In the genomic region with DNA sequence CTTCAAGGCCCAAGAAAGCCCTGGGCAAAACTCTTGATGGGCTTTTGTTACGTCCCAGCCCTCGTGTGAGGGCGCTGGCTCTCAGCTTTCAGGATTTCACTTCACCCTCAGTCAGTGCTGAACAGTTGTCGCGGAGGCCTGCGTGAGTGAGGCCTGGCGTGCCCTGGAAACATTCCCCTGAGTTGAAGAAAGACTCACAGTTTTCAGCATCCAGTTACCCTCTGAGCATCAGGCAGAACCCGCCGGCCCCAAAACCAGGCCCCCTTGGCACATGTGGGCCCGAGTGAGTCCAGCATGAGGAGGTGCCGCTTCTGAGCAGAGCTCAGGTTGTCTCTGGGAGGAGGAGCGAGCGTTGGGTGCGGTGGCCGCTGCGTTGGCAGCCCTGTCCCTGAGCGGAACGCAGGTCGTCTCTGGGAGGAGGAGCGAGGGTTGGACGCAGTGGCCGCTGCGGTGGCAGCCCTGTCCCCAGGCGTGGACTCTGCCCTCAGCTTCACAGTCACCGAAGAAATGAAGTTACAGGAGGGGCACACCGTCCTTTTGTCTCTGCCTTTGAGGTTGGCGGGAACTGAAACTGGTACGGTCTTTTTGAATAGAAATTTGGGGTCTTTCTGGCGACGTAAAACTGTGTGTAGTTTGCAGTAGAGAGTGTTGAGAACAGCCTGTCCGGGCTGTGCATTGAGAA, we compare ENCODE assay signal across 13 cellular contexts. TPM values are rescaled to one million over a fixed set of nuclear protein-coding genes. Genes with fewer than 3 reads are reported as not detected.
DNase-seq lines count a peak whose midpoint lies in the region; ATAC-seq and TF ChIP-seq lines count a peak whose summit lies in the region.
"Had no signal": no experiment of that assay in that cellular context is flagged by ENCODE, and none has a peak within 500 bp of the region (broad histone marks: within the 10 kb centered on the region; RNA-seq: fewer than 3 reads in every experiment).

Gene NEU4, plus strand, starts transcription at position 493 of the 682 bp plus-strand sequence. CDS start 5,292 bp downstream, outside the sequence.

- H3K27me3 ChIP-seq in NT2/D1 (ENCODE audit: insufficient read depth, insufficient read length) (no peaks in the 10 kb centered on the region), dorsolateral prefrontal cortex (peaks cover 0 to 10% (median 0%) of the 10 kb centered on the region in 45 donors), right lobe of liver (no peaks in the 10 kb centered on the region), spleen (replicated peaks in 1 of 7) (peaks cover 0 to 50% (median 10%) of the 10 kb centered on the region in 7 donors), PC-9 (ENCODE audit: insufficient read depth, low read depth) (peaks cover 43% of the 10 kb centered on the region)

- no peaks in the 10 kb centered on the region for H3K79me2 ChIP-seq in PC-9 (ENCODE audit: low read depth)

- TF ChIP-seq CTCF in dorsolateral prefrontal cortex (IDR thresholded peaks at IDR 0.05 in 54 of 56, conservative IDR thresholded peaks at IDR 0.05 in 2 of 56; ENCODE audit: low read depth in 1 of 56, partially characterized antibody in 56 of 56) = no peak
- TF ChIP-seq CTCF in right lobe of liver (IDR thresholded peaks at IDR 0.05) = no peak
- no peak for TF ChIP-seq CTCF in spleen (IDR thresholded peaks at IDR 0.05 in 8 of 11, conservative IDR thresholded peaks at IDR 0.05 in 3 of 11)
- no peak for TF ChIP-seq CTCF in PC-9 (conservative IDR thresholded peaks at IDR 0.05)

- H3K9me3 ChIP-seq in NT2/D1 (ENCODE audit: insufficient read depth, low read length) = no peaks in the 10 kb centered on the region
- H3K9me3 ChIP-seq in right lobe of liver = no peaks in the 10 kb centered on the region
- H3K9me3 ChIP-seq in spleen = no peaks in the 10 kb centered on the region
- no peaks in the 10 kb centered on the region for H3K9me3 ChIP-seq in PC-9 (ENCODE audit: insufficient read depth, low read depth)

- 48% methylated on average over 13 of the region's 31 CpGs for WGBS in right lobe of liver (ENCODE audit: insufficient coverage, low coverage, low lambda C conversion rate, missing lambda C conversion rate)
- 84 to 92% (median 88%) methylated on average over 31 of the region's 31 CpGs for WGBS in spleen, 5 donors

- no TSS peak for BruUV-seq in PC-9 (replicated peaks; lab: Mats Ljungman, UMichigan)

- H3K4me1 ChIP-seq in NT2/D1 (ENCODE audit: insufficient read depth, insufficient read length) (peaks cover 20% of the 10 kb centered on the region), right lobe of liver (peaks cover 0 to 27% (median 3%) of the 10 kb centered on the region in 4 donors), spleen (peaks cover 10 to 21% (median 12%) of the 10 kb centered on the region in 6 donors), PC-9 (replicated peaks; ENCODE audit: insufficient read depth) (no peaks in the 10 kb centered on the region)

- peak; percentile 77 to 90 (median 86) for ATAC-seq in right lobe of liver
- ATAC-seq in GM21360 (IDR thresholded peaks at IDR 0.05; ENCODE audit: unreplicated experiment) = no peak

- intact Hi-C loops in dorsolateral prefrontal cortex (cut with DNase I) (no loop called here), right lobe of liver (cut with DNase I) (no loop called here), spleen (cut with DNase I; ENCODE audit: low total_unique reads) (no loop called here), PC-9 (cut with micrococcal nuclease; ENCODE audit: unreplicated experiment) (no loop called here)

- POLR2A ChIA-PET in PC-9 (lab: Charles Lee; ENCODE audit: unreplicated experiment) = interaction anchor here (0.8 kb wide), 1 partner anchor 35 kb away, joined by 5 read pairs; no protein-coding TSS in a partner anchor

- H3K4me2 ChIP-seq in PC-9 = no peak within 1 kb of the TSS

- H3K9me2 ChIP-seq in PC-9 (ENCODE audit: insufficient read depth) = no peaks in the 10 kb centered on the region

- no peaks in the 10 kb centered on the region; the same call in 1 of the 2 replicates for H3F3A ChIP-seq in PC-9 (ENCODE audit: insufficient read depth, low read depth)

- no peaks in the 10 kb centered on the region for H3K36me3 ChIP-seq in NT2/D1 (ENCODE audit: insufficient read depth, insufficient read length, low read length)
- no peaks in the 10 kb centered on the region for H3K36me3 ChIP-seq in right lobe of liver
- H3K36me3 ChIP-seq in spleen = no peaks in the 10 kb centered on the region
- no peaks in the 10 kb centered on the region for H3K36me3 ChIP-seq in PC-9 (ENCODE audit: low read depth)

- no peak within 1 kb of the TSS for H3K4me3 ChIP-seq in NT2/D1 (ENCODE audit: insufficient read length, low read depth)
- H3K4me3 ChIP-seq in dorsolateral prefrontal cortex = peak within 1 kb of the TSS in 28 of 59 donors; percentile 1 to 57 (median 22)
- H3K4me3 ChIP-seq in right lobe of liver = peak within 1 kb of the TSS; percentile 36 to 74 (median 73)
- no peak within 1 kb of the TSS for H3K4me3 ChIP-seq in spleen
- no peak within 1 kb of the TSS for H3K4me3 ChIP-seq in PC-9

- TF ChIP-seq POLR2A in right lobe of liver (IDR thresholded peaks at IDR 0.05) (peak; percentile 65), spleen (IDR thresholded peaks at IDR 0.05) (no peak)

- H3K27ac ChIP-seq in dorsolateral prefrontal cortex = peak within 1 kb of the TSS in 30 of 59 donors; percentile 6 to 81 (median 62)
- H3K27ac ChIP-seq in right lobe of liver = peak within 1 kb of the TSS in 2 of 3 donors; percentile 89 to 91
- peak within 1 kb of the TSS in 1 of 8 donors; percentile 22 for H3K27ac ChIP-seq in spleen
- no peak within 1 kb of the TSS for H3K27ac ChIP-seq in PC-9

- CTCF ChIA-PET in PC-9 (lab: Charles Lee) = no interaction called here

- DNase-seq in NT2/D1 (ENCODE audit: low read depth, low spot score) (no peak), dorsolateral prefrontal cortex (peak in 3 of 10 donors; percentile 17 to 40 (median 34)), right lobe of liver (peak; percentile 73 to 93 (median 91)), spleen (peak; percentile 61), NOMO-1 treated with dmso at 0.1 percent for 144 hours (lab: John Stamatoyannopoulos, UW; ENCODE audit: unreplicated experiment) (no peak), PC-9 (no peak)
- DNase-seq: activated CD4-positive, alpha-beta T cell treated with anti-CD3 and anti-CD28 coated beads for 4 hours; activated gamma-delta T cell treated with Interleukin-2 at 50 U/mL for 16 hours; mammary epithelial cell; NCI-H1092; NCI-H69; stimulated activated CD8-positive, alpha-beta memory T cell treated with anti-CD3 and anti-CD28 coated beads, Interleukin-4, amount 100 ng/mL, for 48 hours had no signal

- H4K20me1 ChIP-seq in PC-9 (ENCODE audit: insufficient read depth) = no peaks in the 10 kb centered on the region

- no peak within 1 kb of the TSS for H2AFZ ChIP-seq in PC-9

- peak within 1 kb of the TSS; percentile 59 for H3K9ac ChIP-seq in NT2/D1 (ENCODE audit: insufficient read length, low read depth)

RNA-seq across cellular contexts. Expression of gene NEU4, which starts in this region (rescaled TPM):
- total RNA-seq in dorsolateral prefrontal cortex = 10 to 100 TPM in 67 of 120 experiments, 1 to 10 TPM in 53; 3.6 to 22.1 (median 10.4) TPM
- 10 to 100 TPM; 16.8 to 87.1 (median 76.2) TPM for total RNA-seq in right lobe of liver
- total RNA-seq in spleen = 1 to 10 TPM in 2 of 7 donors, under 1 TPM in 2, not detected in 3; 0.32 to 1.9 (median 0.85) TPM
- polyA plus RNA-seq in spleen = under 1 TPM; 0.04 to 0.22 (median 0.08) TPM
- total RNA-seq in PC-9 (2021) = 0.90 and 0.92 TPM in 2 replicates
- total RNA-seq: mammary epithelial cell had no signal
- polyA plus RNA-seq: mammary epithelial cell had no signal

Comparison
In these comparisons a context has a peak if more than half of its experiments do, and no peak if none do; other contexts are left out.
1. DNase-seq: peak in right lobe of liver (3 of 3) and spleen (single experiment); none in NT2/D1 (single experiment), NOMO-1 treated with dmso at 0.1 percent for 144 hours (single experiment) and PC-9 (0 of 2).
2. H3K4me3 ChIP-seq: peak in right lobe of liver (3 of 3); none in NT2/D1 (single experiment), spleen (0 of 8) and PC-9 (single experiment).